33 cellular contexts compared by ENCODE assay signal in genomic region chr4:67714955-67715354, GRCh38. TPM values are rescaled to one million over a fixed set of nuclear protein-coding genes. Genes with fewer than 3 reads are reported as not detected.
A peak's percentile ranks its signal among the peaks of the same experiment; 100 is the strongest.
DNase-seq lines count a peak whose midpoint lies in the region; ATAC-seq and TF ChIP-seq lines count a peak whose summit lies in the region.
"Had no signal": no experiment of that assay in that cellular context is flagged by ENCODE, and none has a peak within 500 bp of the region (broad histone marks: within the 10 kb centered on the region; RNA-seq: fewer than 3 reads in every experiment).

No MANE protein-coding gene starts in this region.

- peak overlapping the region; percentile 64 for H3K27ac Mint-ChIP-seq in Caco-2 (ENCODE audit: unreplicated experiment)
- peak overlapping the region; percentile 95 for H3K27ac Mint-ChIP-seq in activated T-helper 2 cell treated with anti-CD3 and anti-CD28 coated beads, Interferon-gamma antibody, Interleukin-2, Interleukin-4, amounts not matched to agents 10 μg/mL and 5 μg/mL and 100 μg/mL, durations not matched to agents 14 hours and 24 hours and 36 hours
- H3K27ac Mint-ChIP-seq: activated CD4-positive, alpha-beta T cell treated with anti-CD3 and anti-CD28 coated beads, Interleukin-2, amount 10 ng/mL, durations not matched to agents 7 days and 5 days; progenitor cell of endocrine pancreas had no signal

- TF ChIP-seq CTCF in Caco-2 (IDR thresholded peaks at IDR 0.05; ENCODE audit: insufficient read depth in 1 of 2, low read depth in 1 of 2, low read length in 1 of 2, severe bottlenecking in 1 of 2, unreplicated experiment in 1 of 2) (no peak), Loucy (conservative IDR thresholded peaks at IDR 0.05; ENCODE audit: low read length) (0 out of 2 replicates have a peak, but pooled peaks have one; percentile 18), uterus (IDR thresholded peaks at IDR 0.05) (no peak)

- H3K23ac ChIP-seq in trophoblast cell (ENCODE audit: low read length) = no peak overlapping the region

- H3F3A ChIP-seq in Loucy (ENCODE audit: low read depth) = no peaks in the 10 kb centered on the region

- H3K27ac ChIP-seq in trophoblast cell (ENCODE audit: low read depth, low read length) (no peak overlapping the region), uterus (no peak overlapping the region)
- H3K27ac ChIP-seq: BLaER1, heart left ventricle, transverse colon, VCaP had no signal

- H2AFZ ChIP-seq in Loucy (ENCODE audit: low read length) = no peak overlapping the region
- H2AFZ ChIP-seq in trophoblast cell (ENCODE audit: insufficient read depth, low read length, poor library complexity) = no peak overlapping the region

- H3K79me2 ChIP-seq in Loucy (ENCODE audit: insufficient read depth, low read length) (no peaks in the 10 kb centered on the region), trophoblast cell (ENCODE audit: control insufficient read depth, insufficient read depth, low read length, poor library complexity) (no peaks in the 10 kb centered on the region)

- no peaks in the 10 kb centered on the region for H3K36me3 Mint-ChIP-seq in Caco-2 (ENCODE audit: insufficient read depth, unreplicated experiment)
- H3K36me3 Mint-ChIP-seq in activated T-helper 2 cell treated with anti-CD3 and anti-CD28 coated beads, Interferon-gamma antibody, Interleukin-2, Interleukin-4, amounts not matched to agents 10 μg/mL and 5 μg/mL and 100 μg/mL, durations not matched to agents 14 hours and 24 hours and 36 hours (ENCODE audit: low read depth) = peaks cover 38% of the 10 kb centered on the region
- H3K36me3 Mint-ChIP-seq: naive B cell had no signal

- H3K9me3 ChIP-seq in Caco-2 (no peaks in the 10 kb centered on the region), Loucy (ENCODE audit: insufficient read depth, low read depth, low read length) (no peaks in the 10 kb centered on the region), trophoblast cell (ENCODE audit: insufficient read depth, low read depth, low read length) (no peaks in the 10 kb centered on the region), uterus (no peaks in the 10 kb centered on the region)
- H3K9me3 ChIP-seq: heart left ventricle, transverse colon had no signal

- no peaks in the 10 kb centered on the region for H3K9me3 Mint-ChIP-seq in Caco-2 (ENCODE audit: unreplicated experiment)
- no peaks in the 10 kb centered on the region for H3K9me3 Mint-ChIP-seq in activated T-helper 2 cell treated with anti-CD3 and anti-CD28 coated beads, Interferon-gamma antibody, Interleukin-2, Interleukin-4, amounts not matched to agents 10 μg/mL and 5 μg/mL and 100 μg/mL, durations not matched to agents 14 hours and 24 hours and 36 hours
- H3K9me3 Mint-ChIP-seq: activated CD4-positive, alpha-beta T cell treated with anti-CD3 and anti-CD28 coated beads, Interleukin-2, amount 10 ng/mL, durations not matched to agents 7 days and 5 days; naive B cell had no signal

- H3K4ac ChIP-seq in trophoblast cell (ENCODE audit: low read depth, low read length) = no peak overlapping the region

- peaks cover 2% of the 10 kb centered on the region for H3K79me1 ChIP-seq in trophoblast cell (ENCODE audit: low read length)

- H3K36me3 ChIP-seq in Caco-2 (ENCODE audit: control insufficient read depth, insufficient read depth, low read length) (no peaks in the 10 kb centered on the region; the same call in 1 of the 2 replicates), Loucy (ENCODE audit: insufficient read depth, low read length) (no peaks in the 10 kb centered on the region), trophoblast cell (ENCODE audit: control insufficient read depth in 1 of 2, insufficient read depth in 2 of 2, low read length in 2 of 2) (peaks cover 0 to 4% of the 10 kb centered on the region in 2 experiments), uterus (no peaks in the 10 kb centered on the region)
- H3K36me3 ChIP-seq: heart left ventricle, transverse colon had no signal

- TF ChIP-seq POLR2A in uterus (IDR thresholded peaks at IDR 0.05) = no peak

- no peak overlapping the region for H4K91ac ChIP-seq in trophoblast cell (ENCODE audit: low read depth, low read length)

- no peak for ATAC-seq in activated CD4-positive, CD25-positive, alpha-beta regulatory T cell treated with anti-CD3 and anti-CD28 coated beads, Interleukin-2, amount 50 U/mL, for 24 hours
- ATAC-seq: activated CD8-positive, alpha-beta memory T cell treated with anti-CD3 and anti-CD28 coated beads, Interleukin-2, amount 10 ng/mL, durations not matched to agents 7 days and 5 days; heart left ventricle; sciatic nerve had no signal

- H4K8ac ChIP-seq in trophoblast cell (ENCODE audit: low read depth, low read length) = no peak overlapping the region

- no peak overlapping the region for H3K18ac ChIP-seq in trophoblast cell (ENCODE audit: low read length)

- H3K27me3 Mint-ChIP-seq in Caco-2 (ENCODE audit: insufficient read depth, unreplicated experiment) = no peaks in the 10 kb centered on the region
- no peaks in the 10 kb centered on the region for H3K27me3 Mint-ChIP-seq in activated T-helper 2 cell treated with anti-CD3 and anti-CD28 coated beads, Interferon-gamma antibody, Interleukin-2, Interleukin-4, amounts not matched to agents 10 μg/mL and 5 μg/mL and 100 μg/mL, durations not matched to agents 14 hours and 24 hours and 36 hours (ENCODE audit: low read depth)
- H3K27me3 Mint-ChIP-seq: activated CD4-positive, alpha-beta T cell treated with anti-CD3 and anti-CD28 coated beads, Interleukin-2, amount 10 ng/mL, durations not matched to agents 7 days and 5 days; activated CD8-positive, alpha-beta memory T cell treated with anti-CD3 and anti-CD28 coated beads, Interleukin-2, amount 10 ng/mL, durations not matched to agents 7 days and 5 days; naive B cell; progenitor cell of endocrine pancreas had no signal

- no peak overlapping the region for H3K4me2 ChIP-seq in Loucy (ENCODE audit: low read depth, low read length, poor library complexity, severe bottlenecking)
- no peak overlapping the region for H3K4me2 ChIP-seq in trophoblast cell (ENCODE audit: low read length)
- H3K4me2 ChIP-seq: BLaER1 had no signal

- H3K4me1 Mint-ChIP-seq in Caco-2 (ENCODE audit: low read depth, unreplicated experiment) = no peaks in the 10 kb centered on the region
- H3K4me1 Mint-ChIP-seq in activated T-helper 2 cell treated with anti-CD3 and anti-CD28 coated beads, Interferon-gamma antibody, Interleukin-2, Interleukin-4, amounts not matched to agents 10 μg/mL and 5 μg/mL and 100 μg/mL, durations not matched to agents 14 hours and 24 hours and 36 hours (ENCODE audit: low read depth) = peaks cover 28% of the 10 kb centered on the region

- intact Hi-C loops in Caco-2 (cut with micrococcal nuclease; ENCODE audit: unreplicated experiment) = no loop called here
- intact Hi-C loops in activated T-helper 2 cell treated with anti-CD3 and anti-CD28 coated beads, Interferon-gamma antibody, Interleukin-2, Interleukin-4, amounts not matched to agents 10 μg/mL and 5 μg/mL and 100 μg/mL, durations not matched to agents 14 hours and 24 hours and 36 hours (cut with micrococcal nuclease) = loop anchor here (1.0 kb wide), 1 partner anchor 14 kb away; the partner anchor contains the start of gene UBA6
- intact Hi-C loops in uterus (cut with DNase I; ENCODE audit: low total_unique reads) = no loop called here

- H3K4me3 ChIP-seq in Caco-2 (ENCODE audit: low read depth, low read length) = no peak overlapping the region
- H3K4me3 ChIP-seq in Loucy (ENCODE audit: low read length, poor library complexity, severe bottlenecking) = no peak overlapping the region
- H3K4me3 ChIP-seq in trophoblast cell (ENCODE audit: low read depth, low read length) = no peak overlapping the region
- no peak overlapping the region for H3K4me3 ChIP-seq in uterus
- H3K4me3 ChIP-seq: BLaER1, heart left ventricle, transverse colon had no signal

- H4K12ac ChIP-seq in trophoblast cell (ENCODE audit: low read depth, low read length) = no peak overlapping the region

- H2AK5ac ChIP-seq in trophoblast cell (ENCODE audit: low read length) = no peak overlapping the region

- H3K14ac ChIP-seq in trophoblast cell (ENCODE audit: low read length) = no peak overlapping the region

- H2BK12ac ChIP-seq in trophoblast cell (ENCODE audit: low read length) = peak overlapping the region; percentile 46

- H4K20me1 ChIP-seq in Loucy (ENCODE audit: insufficient read depth, low read length, poor library complexity, severe bottlenecking) = no peaks in the 10 kb centered on the region

- BruUV-seq in Caco-2 (replicated peaks; lab: Mats Ljungman, UMichigan) = no TSS peak

- H3K4me3 Mint-ChIP-seq in Caco-2 (ENCODE audit: unreplicated experiment) = no peak overlapping the region
- H3K4me3 Mint-ChIP-seq in activated T-helper 2 cell treated with anti-CD3 and anti-CD28 coated beads, Interferon-gamma antibody, Interleukin-2, Interleukin-4, amounts not matched to agents 10 μg/mL and 5 μg/mL and 100 μg/mL, durations not matched to agents 14 hours and 24 hours and 36 hours (ENCODE audit: low read depth) = no peak overlapping the region
- H3K4me3 Mint-ChIP-seq: activated CD4-positive, alpha-beta T cell treated with anti-CD3 and anti-CD28 coated beads, Interleukin-2, amount 10 ng/mL, durations not matched to agents 7 days and 5 days; activated CD8-positive, alpha-beta memory T cell treated with anti-CD3 and anti-CD28 coated beads, Interleukin-2, amount 10 ng/mL, durations not matched to agents 7 days and 5 days had no signal

- H2BK5ac ChIP-seq in trophoblast cell (ENCODE audit: low read depth, low read length, poor library complexity) = no peak overlapping the region

- CTCF ChIA-PET in Caco-2 (lab: Charles Lee) = interaction anchor here (0.5 kb wide), 1 partner anchor 14 kb away, joined by 3 read pairs; the partner anchor contains the start of gene UBA6

- H3K9ac ChIP-seq in Loucy (ENCODE audit: low read depth, low read length, poor library complexity, severe bottlenecking) (no peak overlapping the region), trophoblast cell (ENCODE audit: low read length) (no peak overlapping the region)
- H3K9ac ChIP-seq: BLaER1 had no signal

- WGBS in trophoblast cell (ENCODE audit: extremely low coverage, insufficient coverage, insufficient read length) = no CpG with 5 or more reads among the region's 6 CpGs

- H3K4me1 ChIP-seq in Caco-2 = peaks cover 22% of the 10 kb centered on the region
- peaks cover 11% of the 10 kb centered on the region for H3K4me1 ChIP-seq in Loucy (ENCODE audit: insufficient read depth, low read length, poor library complexity, severe bottlenecking)
- H3K4me1 ChIP-seq in trophoblast cell (ENCODE audit: control insufficient read depth in 1 of 2, insufficient read depth in 2 of 2, low read length in 2 of 2) = peaks cover 19% of the 10 kb centered on the region in 2 experiments
- H3K4me1 ChIP-seq in uterus = no peaks in the 10 kb centered on the region
- H3K4me1 ChIP-seq: BLaER1, transverse colon had no signal

- H3K9me2 ChIP-seq in Loucy (replicated peaks; ENCODE audit: low read depth, low read length) = no peaks in the 10 kb centered on the region

- H3K27me3 ChIP-seq in Caco-2 (replicated peaks; ENCODE audit: control insufficient read depth, insufficient read depth, low read length) = no peaks in the 10 kb centered on the region
- no peaks in the 10 kb centered on the region for H3K27me3 ChIP-seq in Loucy (ENCODE audit: insufficient read depth, low read length, poor library complexity, severe bottlenecking)
- no peaks in the 10 kb centered on the region for H3K27me3 ChIP-seq in trophoblast cell (ENCODE audit: insufficient read depth, low read length)
- H3K27me3 ChIP-seq in uterus = no peaks in the 10 kb centered on the region
- H3K27me3 ChIP-seq: BLaER1, heart left ventricle, transverse colon had no signal

- POLR2A ChIA-PET in Caco-2 (lab: Charles Lee) = no interaction called here

- DNase-seq in Caco-2 = no peak
- DNase-seq in activated T-helper 2 cell treated with anti-CD3 and anti-CD28 coated beads, Interferon-gamma antibody, Interleukin-2, Interleukin-4, amounts not matched to agents 10 μg/mL and 5 μg/mL and 100 μg/mL, durations not matched to agents 14 hours and 24 hours and 36 hours (ENCODE audit: low spot score) = no peak
- DNase-seq in trophoblast cell = no peak
- DNase-seq in NCI-H748 treated with DMSO at 0.1 percent for 48 hours (lab: John Stamatoyannopoulos, UW) = no peak
- DNase-seq in uterus = no peak
- no peak for DNase-seq in iPS-NIHi7 (ENCODE audit: extremely low spot score)
- DNase-seq: activated CD4-positive, alpha-beta T cell treated with anti-CD3 and anti-CD28 coated beads, Interleukin-2, amount 10 ng/mL, durations not matched to agents 7 days and 5 days; activated CD8-positive, alpha-beta memory T cell treated with anti-CD3 and anti-CD28 coated beads, Interleukin-2, amount 10 ng/mL, durations not matched to agents 7 days and 5 days; activated naive CD4-positive, alpha-beta T cell; COR-L47; cortex of kidney; effector memory CD4-positive, alpha-beta T cell; heart left ventricle; IMR-90; midbrain; naive B cell; NCI-H1048; NCI-H1694 treated with DMSO at 0.1 percent for 48 hours; NCI-H446 treated with DMSO at 0.1 percent for 48 hours; NCI-H82; stimulated activated CD4-positive, alpha-beta T cell treated with anti-CD3 and anti-CD28 coated beads, Interleukin-12 subunit alpha, Interleukin-12 subunit beta, amount 100 ng/mL, for 4 hours; stimulated activated CD4-positive, alpha-beta T cell treated with anti-CD3 and anti-CD28 coated beads, Interleukin-2, amount 100 ng/mL, for 48 hours; transverse colon had no signal

- no peak overlapping the region for H2BK120ac ChIP-seq in trophoblast cell (ENCODE audit: insufficient read depth, low read length, poor library complexity)

RNA-seq across cellular contexts. Expression of gene UBA6, which starts 14.0 kb away (rescaled TPM):
- total RNA-seq in Caco-2 (2022) = 74.6 and 77.7 TPM in 2 replicates
- 84.8 and 88.4 TPM in 2 replicates for total RNA-seq in activated T-helper 2 cell treated with anti-CD3 and anti-CD28 coated beads, Interferon-gamma antibody, Interleukin-2, Interleukin-4, amounts not matched to agents 10 μg/mL and 5 μg/mL and 100 μg/mL, durations not matched to agents 14 hours and 24 hours and 36 hours
- 51.0 and 56.5 TPM in 2 replicates for polyA plus RNA-seq in trophoblast cell (2013)
- total RNA-seq in uterus = 100 to 1,000 TPM in 1 of 4 donors, 10 to 100 TPM in 3; 15.6 to 198 (median 67.3) TPM

RNA-seq across cellular contexts. Expression of gene GNRHR, which starts 39.2 kb away (rescaled TPM):
- total RNA-seq in Caco-2 (2022) (not detected in 2 replicates), uterus (not detected)
- not detected in 2 replicates for total RNA-seq in activated T-helper 2 cell treated with anti-CD3 and anti-CD28 coated beads, Interferon-gamma antibody, Interleukin-2, Interleukin-4, amounts not matched to agents 10 μg/mL and 5 μg/mL and 100 μg/mL, durations not matched to agents 14 hours and 24 hours and 36 hours
- polyA plus RNA-seq in trophoblast cell (2013) = 0.03 TPM in 2 replicates
- total RNA-seq: activated CD4-positive, alpha-beta T cell treated with anti-CD3 and anti-CD28 coated beads, Interleukin-2, amount 10 ng/mL, durations not matched to agents 7 days and 5 days; activated CD8-positive, alpha-beta memory T cell treated with anti-CD3 and anti-CD28 coated beads, Interleukin-2, amount 10 ng/mL, durations not matched to agents 7 days and 5 days; cardiac septum; heart left ventricle; IMR-90; kidney epithelial cell; liver; progenitor cell of endocrine pancreas; sciatic nerve; transverse colon had no signal
- polyA plus RNA-seq: AG04450, heart left ventricle, IMR-90 had no signal
